8 cellular contexts compared by ENCODE assay signal in genomic region chr2:171598713-171599319, GRCh38.
DNase-seq lines count a peak whose midpoint lies in the region; ATAC-seq and TF ChIP-seq lines count a peak whose summit lies in the region.

No MANE protein-coding gene starts in this region.

- WGBS in esophagus squamous epithelium, 2 donors = 12 to 15% methylated on average over 7 of the region's 7 CpGs

- no peak overlapping the region for H3K27ac ChIP-seq in esophagus squamous epithelium
- H3K27ac ChIP-seq in upper lobe of right lung = no peak overlapping the region

- H3K4me3 ChIP-seq in esophagus squamous epithelium (no peak overlapping the region), upper lobe of right lung (no peak overlapping the region)

- H3K4me1 ChIP-seq in esophagus squamous epithelium (peaks cover 0 to 11% (median 0%) of the 10 kb centered on the region in 3 donors), upper lobe of right lung (no peaks in the 10 kb centered on the region)

- peaks cover 0 to 5% of the 10 kb centered on the region in 2 donors for H3K4me1 Mint-ChIP-seq in natural killer cell

- TF ChIP-seq POLR2A in esophagus squamous epithelium (IDR thresholded peaks at IDR 0.05) = no peak

- no peak overlapping the region for H3K4me3 Mint-ChIP-seq in natural killer cell

- intact Hi-C loops in esophagus squamous epithelium (cut with DNase I) (no loop called here), natural killer cell (cut with micrococcal nuclease) (loop anchor here (1.0 to 5.0 kb wide), 3 partner anchors 504 to 868 kb away; no protein-coding TSS in a partner anchor), upper lobe of right lung (cut with DNase I) (no loop called here)

- H3K36me3 Mint-ChIP-seq in natural killer cell = no peaks in the 10 kb centered on the region

- H3K27me3 Mint-ChIP-seq in natural killer cell (ENCODE audit: low read depth in 2 of 2) = peaks cover 16 to 32% of the 10 kb centered on the region in 2 donors

- H3K9me3 ChIP-seq in esophagus squamous epithelium = no peaks in the 10 kb centered on the region
- H3K9me3 ChIP-seq in upper lobe of right lung = no peaks in the 10 kb centered on the region

- ATAC-seq in GM19351 (IDR thresholded peaks at IDR 0.05; ENCODE audit: unreplicated experiment) (peak; percentile 94), HG03442 (IDR thresholded peaks at IDR 0.05; ENCODE audit: unreplicated experiment) (peak; percentile 85), natural killer cell (peak; percentile 84 to 100 (median 97)), upper lobe of right lung (peak; percentile 93)

- DNase-seq in D341Med (ENCODE audit: low spot score) (peak; percentile 74), NCI-H526 treated with DMSO at 0.1 percent for 48 hours (lab: John Stamatoyannopoulos, UW) (peak; percentile 46), esophagus squamous epithelium (lab: John Stamatoyannopoulos, UW) (no peak), natural killer cell (no peak), upper lobe of right lung (no peak)
- DNase-seq in activated CD4-positive, alpha-beta T cell treated with anti-CD3 and anti-CD28 coated beads, Interleukin-2, amount 50 U/mL, for 1 hour = peak; percentile 27

- H3K27me3 ChIP-seq in esophagus squamous epithelium = no peaks in the 10 kb centered on the region
- no peaks in the 10 kb centered on the region for H3K27me3 ChIP-seq in upper lobe of right lung

- TF ChIP-seq CTCF in esophagus squamous epithelium (IDR thresholded peaks at IDR 0.05) (peak; percentile 44 to 72 (median 59)), natural killer cell (IDR thresholded peaks at IDR 0.05) (peak; percentile 79), upper lobe of right lung (IDR thresholded peaks at IDR 0.05) (peak; percentile 77)

- H3K27ac Mint-ChIP-seq in natural killer cell = no peak overlapping the region

- H3K36me3 ChIP-seq in esophagus squamous epithelium (no peaks in the 10 kb centered on the region), upper lobe of right lung (no peaks in the 10 kb centered on the region)

- no peaks in the 10 kb centered on the region for H3K9me3 Mint-ChIP-seq in natural killer cell

Comparison
In these comparisons a context has a peak if more than half of its experiments do, and no peak if none do; other contexts are left out.
1. DNase-seq: peak in D341Med (single experiment), NCI-H526 treated with DMSO at 0.1 percent for 48 hours (single experiment) and activated CD4-positive, alpha-beta T cell treated with anti-CD3 and anti-CD28 coated beads, Interleukin-2, amount 50 U/mL, for 1 hour (single experiment); none in esophagus squamous epithelium (single experiment), natural killer cell (single experiment) and upper lobe of right lung (single experiment).
2. Peak in every context shown above with its lines, with median percentiles within 50 percentile points of each other: ATAC-seq and CTCF ChIP-seq.